In the genomic region with DNA sequence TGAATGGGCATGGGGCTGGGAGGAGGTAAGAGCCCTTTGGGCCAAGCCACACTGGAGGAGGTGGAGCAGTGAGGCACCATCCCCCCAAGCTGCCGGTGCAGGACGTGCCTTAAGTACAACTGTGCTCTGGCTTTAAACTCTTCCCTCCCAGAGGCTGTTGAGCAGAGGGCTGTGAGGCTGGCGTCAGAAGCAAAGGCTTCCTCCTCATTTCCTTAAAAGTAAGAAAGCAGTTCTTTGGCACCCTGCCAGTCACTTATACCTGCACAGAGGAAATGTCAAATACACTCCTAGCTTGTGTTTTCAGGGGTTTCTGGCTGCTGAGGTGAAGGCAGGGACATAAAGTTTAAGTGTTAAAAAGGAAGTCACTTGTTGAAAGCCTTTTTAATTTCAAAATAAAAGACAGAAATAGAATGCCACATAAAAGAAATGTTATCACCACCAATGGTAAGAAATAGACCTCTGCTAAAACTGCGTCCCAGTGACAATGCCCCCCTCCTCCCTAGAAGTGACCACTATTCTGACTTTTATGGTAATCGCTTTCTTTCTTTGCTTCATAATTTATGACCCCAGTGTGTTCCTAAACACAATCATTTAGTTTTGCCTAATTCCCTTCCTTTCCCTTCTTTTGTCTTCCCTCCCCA, we compare ENCODE assay signal across 1 cellular context.
TF ChIP-seq lines count a peak whose summit lies in the region.

No MANE protein-coding gene starts in this region.

TF ChIP-seq in HEK293, 187 proteins besides CTCF, POLR2A, EP300 and RAD21 (continued from another document and continues in another):
- TF ChIP-seq, protein P1, sequence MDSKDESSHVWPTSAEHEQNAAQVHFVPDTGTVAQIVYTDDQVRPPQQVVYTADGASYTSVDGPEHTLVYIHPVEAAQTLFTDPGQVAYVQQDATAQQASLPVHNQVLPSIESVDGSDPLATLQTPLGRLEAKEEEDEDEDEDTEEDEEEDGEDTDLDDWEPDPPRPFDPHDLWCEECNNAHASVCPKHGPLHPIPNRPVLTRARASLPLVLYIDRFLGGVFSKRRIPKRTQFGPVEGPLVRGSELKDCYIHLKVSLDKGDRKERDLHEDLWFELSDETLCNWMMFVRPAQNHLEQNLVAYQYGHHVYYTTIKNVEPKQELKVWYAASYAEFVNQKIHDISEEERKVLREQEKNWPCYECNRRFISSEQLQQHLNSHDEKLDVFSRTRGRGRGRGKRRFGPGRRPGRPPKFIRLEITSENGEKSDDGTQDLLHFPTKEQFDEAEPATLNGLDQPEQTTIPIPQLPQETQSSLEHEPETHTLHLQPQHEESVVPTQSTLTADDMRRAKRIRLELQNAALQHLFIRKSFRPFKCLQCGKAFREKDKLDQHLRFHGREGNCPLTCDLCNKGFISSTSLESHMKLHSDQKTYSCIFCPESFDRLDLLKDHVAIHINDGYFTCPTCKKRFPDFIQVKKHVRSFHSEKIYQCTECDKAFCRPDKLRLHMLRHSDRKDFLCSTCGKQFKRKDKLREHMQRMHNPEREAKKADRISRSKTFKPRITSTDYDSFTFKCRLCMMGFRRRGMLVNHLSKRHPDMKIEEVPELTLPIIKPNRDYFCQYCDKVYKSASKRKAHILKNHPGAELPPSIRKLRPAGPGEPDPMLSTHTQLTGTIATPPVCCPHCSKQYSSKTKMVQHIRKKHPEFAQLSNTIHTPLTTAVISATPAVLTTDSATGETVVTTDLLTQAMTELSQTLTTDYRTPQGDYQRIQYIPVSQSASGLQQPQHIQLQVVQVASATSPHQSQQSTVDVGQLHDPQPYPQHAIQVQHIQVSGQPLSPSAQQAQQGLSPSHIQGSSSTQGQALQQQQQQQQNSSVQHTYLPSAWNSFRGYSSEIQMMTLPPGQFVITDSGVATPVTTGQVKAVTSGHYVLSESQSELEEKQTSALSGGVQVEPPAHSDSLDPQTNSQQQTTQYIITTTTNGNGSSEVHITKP (tag by site-specific recombination; IDR thresholded peaks at IDR 0.05) = peak; percentile 72
- TF ChIP-seq, protein P2, sequence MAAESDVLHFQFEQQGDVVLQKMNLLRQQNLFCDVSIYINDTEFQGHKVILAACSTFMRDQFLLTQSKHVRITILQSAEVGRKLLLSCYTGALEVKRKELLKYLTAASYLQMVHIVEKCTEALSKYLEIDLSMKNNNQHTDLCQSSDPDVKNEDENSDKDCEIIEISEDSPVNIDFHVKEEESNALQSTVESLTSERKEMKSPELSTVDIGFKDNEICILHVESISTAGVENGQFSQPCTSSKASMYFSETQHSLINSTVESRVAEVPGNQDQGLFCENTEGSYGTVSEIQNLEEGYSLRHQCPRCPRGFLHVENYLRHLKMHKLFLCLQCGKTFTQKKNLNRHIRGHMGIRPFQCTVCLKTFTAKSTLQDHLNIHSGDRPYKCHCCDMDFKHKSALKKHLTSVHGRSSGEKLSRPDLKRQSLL (tag by site-specific recombination; IDR thresholded peaks at IDR 0.05) = no peak
- TF ChIP-seq ZNF214 (tag by site-specific recombination; IDR thresholded peaks at IDR 0.05; ENCODE audit: borderline replicate concordance) (no peak), ZNF324 (tag by site-specific recombination; IDR thresholded peaks at IDR 0.05) (no peak), ZNF274 (IDR thresholded peaks at IDR 0.05; ENCODE audit: low read length) (no peak), ZNF274 (tag by site-specific recombination; IDR thresholded peaks at IDR 0.05; ENCODE audit: borderline replicate concordance) (no peak), ZNF221 (tag by site-specific recombination; IDR thresholded peaks at IDR 0.05; ENCODE audit: borderline replicate concordance) (no peak), ZNF157 (tag by site-specific recombination; IDR thresholded peaks at IDR 0.05) (no peak), BCL11B (tag by site-specific recombination; IDR thresholded peaks at IDR 0.05; ENCODE audit: low read depth) (no peak), ZNF768 (tag by site-specific recombination; IDR thresholded peaks at IDR 0.05) (no peak), ZNF133 (tag by site-specific recombination; IDR thresholded peaks at IDR 0.05) (0 out of 2 replicates have a peak, but pooled peaks have one; percentile 41), SCRT2 (tag by site-specific recombination; IDR thresholded peaks at IDR 0.05) (peak; percentile 85), ZNF112 (tag by site-specific recombination; IDR thresholded peaks at IDR 0.05) (peak; percentile 64; the same call in 1 of the 2 replicates), ZNF76 (tag by site-specific recombination; IDR thresholded peaks at IDR 0.05; ENCODE audit: borderline replicate concordance, low read depth) (no peak), GLI2 (tag by site-specific recombination; IDR thresholded peaks at IDR 0.05; ENCODE audit: borderline replicate concordance, low read depth) (no peak), KLF10 (tag by site-specific recombination; IDR thresholded peaks at IDR 0.05) (no peak; the same call in 1 of the 2 replicates), ZNF677 (tag by site-specific recombination; IDR thresholded peaks at IDR 0.05) (0 out of 2 replicates have a peak, but pooled peaks have one; percentile 23), ZNF184 (tag by site-specific recombination; IDR thresholded peaks at IDR 0.05) (peak; percentile 67; the same call in 1 of the 2 replicates), ZNF146 (tag by site-specific recombination; IDR thresholded peaks at IDR 0.05) (no peak)
- TF ChIP-seq, protein P3, sequence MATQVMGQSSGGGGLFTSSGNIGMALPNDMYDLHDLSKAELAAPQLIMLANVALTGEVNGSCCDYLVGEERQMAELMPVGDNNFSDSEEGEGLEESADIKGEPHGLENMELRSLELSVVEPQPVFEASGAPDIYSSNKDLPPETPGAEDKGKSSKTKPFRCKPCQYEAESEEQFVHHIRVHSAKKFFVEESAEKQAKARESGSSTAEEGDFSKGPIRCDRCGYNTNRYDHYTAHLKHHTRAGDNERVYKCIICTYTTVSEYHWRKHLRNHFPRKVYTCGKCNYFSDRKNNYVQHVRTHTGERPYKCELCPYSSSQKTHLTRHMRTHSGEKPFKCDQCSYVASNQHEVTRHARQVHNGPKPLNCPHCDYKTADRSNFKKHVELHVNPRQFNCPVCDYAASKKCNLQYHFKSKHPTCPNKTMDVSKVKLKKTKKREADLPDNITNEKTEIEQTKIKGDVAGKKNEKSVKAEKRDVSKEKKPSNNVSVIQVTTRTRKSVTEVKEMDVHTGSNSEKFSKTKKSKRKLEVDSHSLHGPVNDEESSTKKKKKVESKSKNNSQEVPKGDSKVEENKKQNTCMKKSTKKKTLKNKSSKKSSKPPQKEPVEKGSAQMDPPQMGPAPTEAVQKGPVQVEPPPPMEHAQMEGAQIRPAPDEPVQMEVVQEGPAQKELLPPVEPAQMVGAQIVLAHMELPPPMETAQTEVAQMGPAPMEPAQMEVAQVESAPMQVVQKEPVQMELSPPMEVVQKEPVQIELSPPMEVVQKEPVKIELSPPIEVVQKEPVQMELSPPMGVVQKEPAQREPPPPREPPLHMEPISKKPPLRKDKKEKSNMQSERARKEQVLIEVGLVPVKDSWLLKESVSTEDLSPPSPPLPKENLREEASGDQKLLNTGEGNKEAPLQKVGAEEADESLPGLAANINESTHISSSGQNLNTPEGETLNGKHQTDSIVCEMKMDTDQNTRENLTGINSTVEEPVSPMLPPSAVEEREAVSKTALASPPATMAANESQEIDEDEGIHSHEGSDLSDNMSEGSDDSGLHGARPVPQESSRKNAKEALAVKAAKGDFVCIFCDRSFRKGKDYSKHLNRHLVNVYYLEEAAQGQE (tag by site-specific recombination; IDR thresholded peaks at IDR 0.05) = no peak
- TF ChIP-seq, protein P4, sequence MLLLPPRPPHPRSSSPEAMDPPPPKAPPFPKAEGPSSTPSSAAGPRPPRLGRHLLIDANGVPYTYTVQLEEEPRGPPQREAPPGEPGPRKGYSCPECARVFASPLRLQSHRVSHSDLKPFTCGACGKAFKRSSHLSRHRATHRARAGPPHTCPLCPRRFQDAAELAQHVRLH (tag by site-specific recombination; IDR thresholded peaks at IDR 0.05) = no peak
- TF ChIP-seq, protein P5, sequence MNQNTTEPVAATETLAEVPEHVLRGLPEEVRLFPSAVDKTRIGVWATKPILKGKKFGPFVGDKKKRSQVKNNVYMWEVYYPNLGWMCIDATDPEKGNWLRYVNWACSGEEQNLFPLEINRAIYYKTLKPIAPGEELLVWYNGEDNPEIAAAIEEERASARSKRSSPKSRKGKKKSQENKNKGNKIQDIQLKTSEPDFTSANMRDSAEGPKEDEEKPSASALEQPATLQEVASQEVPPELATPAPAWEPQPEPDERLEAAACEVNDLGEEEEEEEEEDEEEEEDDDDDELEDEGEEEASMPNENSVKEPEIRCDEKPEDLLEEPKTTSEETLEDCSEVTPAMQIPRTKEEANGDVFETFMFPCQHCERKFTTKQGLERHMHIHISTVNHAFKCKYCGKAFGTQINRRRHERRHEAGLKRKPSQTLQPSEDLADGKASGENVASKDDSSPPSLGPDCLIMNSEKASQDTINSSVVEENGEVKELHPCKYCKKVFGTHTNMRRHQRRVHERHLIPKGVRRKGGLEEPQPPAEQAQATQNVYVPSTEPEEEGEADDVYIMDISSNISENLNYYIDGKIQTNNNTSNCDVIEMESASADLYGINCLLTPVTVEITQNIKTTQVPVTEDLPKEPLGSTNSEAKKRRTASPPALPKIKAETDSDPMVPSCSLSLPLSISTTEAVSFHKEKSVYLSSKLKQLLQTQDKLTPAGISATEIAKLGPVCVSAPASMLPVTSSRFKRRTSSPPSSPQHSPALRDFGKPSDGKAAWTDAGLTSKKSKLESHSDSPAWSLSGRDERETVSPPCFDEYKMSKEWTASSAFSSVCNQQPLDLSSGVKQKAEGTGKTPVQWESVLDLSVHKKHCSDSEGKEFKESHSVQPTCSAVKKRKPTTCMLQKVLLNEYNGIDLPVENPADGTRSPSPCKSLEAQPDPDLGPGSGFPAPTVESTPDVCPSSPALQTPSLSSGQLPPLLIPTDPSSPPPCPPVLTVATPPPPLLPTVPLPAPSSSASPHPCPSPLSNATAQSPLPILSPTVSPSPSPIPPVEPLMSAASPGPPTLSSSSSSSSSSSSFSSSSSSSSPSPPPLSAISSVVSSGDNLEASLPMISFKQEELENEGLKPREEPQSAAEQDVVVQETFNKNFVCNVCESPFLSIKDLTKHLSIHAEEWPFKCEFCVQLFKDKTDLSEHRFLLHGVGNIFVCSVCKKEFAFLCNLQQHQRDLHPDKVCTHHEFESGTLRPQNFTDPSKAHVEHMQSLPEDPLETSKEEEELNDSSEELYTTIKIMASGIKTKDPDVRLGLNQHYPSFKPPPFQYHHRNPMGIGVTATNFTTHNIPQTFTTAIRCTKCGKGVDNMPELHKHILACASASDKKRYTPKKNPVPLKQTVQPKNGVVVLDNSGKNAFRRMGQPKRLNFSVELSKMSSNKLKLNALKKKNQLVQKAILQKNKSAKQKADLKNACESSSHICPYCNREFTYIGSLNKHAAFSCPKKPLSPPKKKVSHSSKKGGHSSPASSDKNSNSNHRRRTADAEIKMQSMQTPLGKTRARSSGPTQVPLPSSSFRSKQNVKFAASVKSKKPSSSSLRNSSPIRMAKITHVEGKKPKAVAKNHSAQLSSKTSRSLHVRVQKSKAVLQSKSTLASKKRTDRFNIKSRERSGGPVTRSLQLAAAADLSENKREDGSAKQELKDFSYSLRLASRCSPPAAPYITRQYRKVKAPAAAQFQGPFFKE (tag by site-specific recombination; IDR thresholded peaks at IDR 0.05; ENCODE audit: borderline replicate concordance) = no peak
- TF ChIP-seq, protein P6, sequence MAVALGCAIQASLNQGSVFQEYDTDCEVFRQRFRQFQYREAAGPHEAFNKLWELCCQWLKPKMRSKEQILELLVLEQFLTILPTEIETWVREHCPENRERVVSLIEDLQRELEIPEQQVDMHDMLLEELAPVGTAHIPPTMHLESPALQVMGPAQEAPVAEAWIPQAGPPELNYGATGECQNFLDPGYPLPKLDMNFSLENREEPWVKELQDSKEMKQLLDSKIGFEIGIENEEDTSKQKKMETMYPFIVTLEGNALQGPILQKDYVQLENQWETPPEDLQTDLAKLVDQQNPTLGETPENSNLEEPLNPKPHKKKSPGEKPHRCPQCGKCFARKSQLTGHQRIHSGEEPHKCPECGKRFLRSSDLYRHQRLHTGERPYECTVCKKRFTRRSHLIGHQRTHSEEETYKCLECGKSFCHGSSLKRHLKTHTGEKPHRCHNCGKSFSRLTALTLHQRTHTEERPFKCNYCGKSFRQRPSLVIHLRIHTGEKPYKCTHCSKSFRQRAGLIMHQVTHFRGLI (tag by site-specific recombination; IDR thresholded peaks at IDR 0.05) = no peak
- TF ChIP-seq, protein P7, sequence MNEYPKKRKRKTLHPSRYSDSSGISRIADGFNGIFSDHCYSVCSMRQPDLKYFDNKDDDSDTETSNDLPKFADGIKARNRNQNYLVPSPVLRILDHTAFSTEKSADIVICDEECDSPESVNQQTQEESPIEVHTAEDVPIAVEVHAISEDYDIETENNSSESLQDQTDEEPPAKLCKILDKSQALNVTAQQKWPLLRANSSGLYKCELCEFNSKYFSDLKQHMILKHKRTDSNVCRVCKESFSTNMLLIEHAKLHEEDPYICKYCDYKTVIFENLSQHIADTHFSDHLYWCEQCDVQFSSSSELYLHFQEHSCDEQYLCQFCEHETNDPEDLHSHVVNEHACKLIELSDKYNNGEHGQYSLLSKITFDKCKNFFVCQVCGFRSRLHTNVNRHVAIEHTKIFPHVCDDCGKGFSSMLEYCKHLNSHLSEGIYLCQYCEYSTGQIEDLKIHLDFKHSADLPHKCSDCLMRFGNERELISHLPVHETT (tag by site-specific recombination; IDR thresholded peaks at IDR 0.05) = no peak
- TF ChIP-seq, protein P8, sequence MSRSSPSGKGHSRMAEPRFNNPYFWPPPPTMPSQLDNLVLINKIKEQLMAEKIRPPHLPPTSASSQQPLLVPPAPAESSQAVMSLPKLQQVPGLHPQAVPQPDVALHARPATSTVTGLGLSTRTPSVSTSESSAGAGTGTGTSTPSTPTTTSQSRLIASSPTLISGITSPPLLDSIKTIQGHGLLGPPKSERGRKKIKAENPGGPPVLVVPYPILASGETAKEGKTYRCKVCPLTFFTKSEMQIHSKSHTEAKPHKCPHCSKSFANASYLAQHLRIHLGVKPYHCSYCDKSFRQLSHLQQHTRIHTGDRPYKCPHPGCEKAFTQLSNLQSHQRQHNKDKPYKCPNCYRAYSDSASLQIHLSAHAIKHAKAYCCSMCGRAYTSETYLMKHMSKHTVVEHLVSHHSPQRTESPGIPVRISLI (tag by site-specific recombination; IDR thresholded peaks at IDR 0.05) = no peak
- TF ChIP-seq, protein P9, sequence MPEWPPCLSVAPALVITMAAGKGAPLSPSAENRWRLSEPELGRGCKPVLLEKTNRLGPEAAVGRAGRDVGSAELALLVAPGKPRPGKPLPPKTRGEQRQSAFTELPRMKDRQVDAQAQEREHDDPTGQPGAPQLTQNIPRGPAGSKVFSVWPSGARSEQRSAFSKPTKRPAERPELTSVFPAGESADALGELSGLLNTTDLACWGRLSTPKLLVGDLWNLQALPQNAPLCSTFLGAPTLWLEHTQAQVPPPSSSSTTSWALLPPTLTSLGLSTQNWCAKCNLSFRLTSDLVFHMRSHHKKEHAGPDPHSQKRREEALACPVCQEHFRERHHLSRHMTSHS (tag by site-specific recombination; IDR thresholded peaks at IDR 0.05) = no peak
